Comparison of ENCODE assay signal across 1 cellular context in genomic region chr19:41753936-41754529, GRCh38.
TF ChIP-seq lines count a peak whose summit lies in the region.

No MANE protein-coding gene starts in this region.

TF ChIP-seq in A549, 52 proteins besides CTCF, POLR2A, EP300 and RAD21 (continued from another document):
- TF ChIP-seq REST (IDR thresholded peaks at IDR 0.05) (no peak), ZC3H11A (IDR thresholded peaks at IDR 0.05) (no peak), HMGXB4 (CRISPR knock-in tag; IDR thresholded peaks at IDR 0.05; ENCODE audit: borderline replicate concordance) (no peak), KDM1A (IDR thresholded peaks at IDR 0.05; ENCODE audit: low read depth) (no peak), CHD2 (IDR thresholded peaks at IDR 0.05; ENCODE audit: low read length, partially characterized antibody) (no peak), PHF8 (IDR thresholded peaks at IDR 0.05; ENCODE audit: borderline replicate concordance, low read depth) (no peak), KDM5A (IDR thresholded peaks at IDR 0.05) (no peak), CHD4 (IDR thresholded peaks at IDR 0.05; ENCODE audit: borderline replicate concordance) (0 out of 2 replicates have a peak, but pooled peaks have one; percentile 8), RNF2 (IDR thresholded peaks at IDR 0.05; ENCODE audit: borderline replicate concordance, low read depth) (no peak), E2F6 (IDR thresholded peaks at IDR 0.05; ENCODE audit: borderline replicate concordance, low read depth) (no peak), NR3C1 (IDR thresholded peaks at IDR 0.05) (no peak), SMC3 (IDR thresholded peaks at IDR 0.05) (peak; percentile 31; the same call in 1 of the 3 replicates)
